14 cellular contexts compared by ENCODE assay signal in genomic region chr7:120421151-120421651, GRCh38.
DNase-seq lines count a peak whose midpoint lies in the region; ATAC-seq lines count a peak whose summit lies in the region.
"Had no signal": no experiment of that assay in that cellular context is flagged by ENCODE, and none has a peak within 500 bp of the region (broad histone marks: within the 10 kb centered on the region; RNA-seq: fewer than 3 reads in every experiment).

No MANE protein-coding gene starts in this region.

- H3K27ac Mint-ChIP-seq in stimulated activated memory B cell treated with anti-CD40 and anti-IgM and Interleukin-4, amounts not matched to agents 10 μg/mL and 1 μg/mL and 100 μg/mL, for 72 hours, result no peak overlapping the region
- H3K27ac Mint-ChIP-seq: activated B cell treated with CpG ODN at 0.5 μM for 24 hours; naive thymus-derived CD4-positive, alpha-beta T cell; stimulated activated naive CD8-positive, alpha-beta T cell treated with anti-CD3 and anti-CD28 coated beads, Interleukin-15, amount 100 ng/mL, for 72 hours had no signal

- DNase-seq in caudate nucleus (lab: John Stamatoyannopoulos, UW), result no peak
- no peak for DNase-seq in substantia nigra (lab: John Stamatoyannopoulos, UW)
- DNase-seq in RKO (ENCODE audit: low spot score), result no peak
- DNase-seq: activated B cell treated with CpG ODN at 0.5 μM for 24 hours; activated effector memory CD4-positive, alpha-beta T cell treated with Interleukin-2 at 50 U/mL for 16 hours; GOT3; naive thymus-derived CD4-positive, alpha-beta T cell; NCI-H226; stimulated activated naive CD8-positive, alpha-beta T cell treated with anti-CD3 and anti-CD28 coated beads, Interleukin-15, amount 100 ng/mL, for 72 hours had no signal

- no peak overlapping the region for H3K27ac ChIP-seq in caudate nucleus (ENCODE audit: low read depth, low read length)
- no peak overlapping the region for H3K27ac ChIP-seq in substantia nigra (ENCODE audit: low read depth, low read length, poor library complexity, severe bottlenecking)

- no peaks in the 10 kb centered on the region for H3K36me3 Mint-ChIP-seq in stimulated activated memory B cell treated with anti-CD40 and anti-IgM and Interleukin-4, amounts not matched to agents 10 μg/mL and 1 μg/mL and 100 μg/mL, for 72 hours
- H3K36me3 Mint-ChIP-seq: naive thymus-derived CD4-positive, alpha-beta T cell had no signal

- H3K4me3 Mint-ChIP-seq in stimulated activated memory B cell treated with anti-CD40 and anti-IgM and Interleukin-4, amounts not matched to agents 10 μg/mL and 1 μg/mL and 100 μg/mL, for 72 hours, result no peak overlapping the region
- H3K4me3 Mint-ChIP-seq: activated B cell treated with CpG ODN at 0.5 μM for 24 hours; central memory CD8-positive, alpha-beta T cell; naive thymus-derived CD4-positive, alpha-beta T cell; stimulated activated naive CD8-positive, alpha-beta T cell treated with anti-CD3 and anti-CD28 coated beads, Interleukin-15, amount 100 ng/mL, for 72 hours had no signal

- H3K9me3 Mint-ChIP-seq in stimulated activated memory B cell treated with anti-CD40 and anti-IgM and Interleukin-4, amounts not matched to agents 10 μg/mL and 1 μg/mL and 100 μg/mL, for 72 hours, result no peaks in the 10 kb centered on the region
- H3K9me3 Mint-ChIP-seq: activated B cell treated with CpG ODN at 0.5 μM for 24 hours had no signal

- ATAC-seq in GM19035 (IDR thresholded peaks at IDR 0.05; ENCODE audit: unreplicated experiment) (peak; percentile 96), GM21723 (IDR thresholded peaks at IDR 0.05; ENCODE audit: unreplicated experiment) (peak; percentile 93), HG03135 (IDR thresholded peaks at IDR 0.05; ENCODE audit: unreplicated experiment) (peak; percentile 98)
- peak; percentile 71 for ATAC-seq in stimulated activated memory B cell treated with anti-CD40 and anti-IgM and Interleukin-4, amounts not matched to agents 10 μg/mL and 1 μg/mL and 100 μg/mL, for 72 hours
- ATAC-seq: naive thymus-derived CD4-positive, alpha-beta T cell; stimulated activated naive CD8-positive, alpha-beta T cell treated with anti-CD3 and anti-CD28 coated beads, Interleukin-15, amount 100 ng/mL, for 72 hours had no signal

- H3K4me1 Mint-ChIP-seq in stimulated activated memory B cell treated with anti-CD40 and anti-IgM and Interleukin-4, amounts not matched to agents 10 μg/mL and 1 μg/mL and 100 μg/mL, for 72 hours, result no peaks in the 10 kb centered on the region
- H3K4me1 Mint-ChIP-seq: activated B cell treated with CpG ODN at 0.5 μM for 24 hours; central memory CD8-positive, alpha-beta T cell; naive thymus-derived CD4-positive, alpha-beta T cell; stimulated activated naive CD8-positive, alpha-beta T cell treated with anti-CD3 and anti-CD28 coated beads, Interleukin-15, amount 100 ng/mL, for 72 hours had no signal

- H3K27me3 Mint-ChIP-seq in stimulated activated memory B cell treated with anti-CD40 and anti-IgM and Interleukin-4, amounts not matched to agents 10 μg/mL and 1 μg/mL and 100 μg/mL, for 72 hours, result no peaks in the 10 kb centered on the region
- H3K27me3 Mint-ChIP-seq: activated B cell treated with CpG ODN at 0.5 μM for 24 hours; central memory CD8-positive, alpha-beta T cell; naive thymus-derived CD4-positive, alpha-beta T cell; stimulated activated naive CD8-positive, alpha-beta T cell treated with anti-CD3 and anti-CD28 coated beads, Interleukin-15, amount 100 ng/mL, for 72 hours had no signal
